8 cellular contexts compared by ENCODE assay signal in the genomic region with DNA sequence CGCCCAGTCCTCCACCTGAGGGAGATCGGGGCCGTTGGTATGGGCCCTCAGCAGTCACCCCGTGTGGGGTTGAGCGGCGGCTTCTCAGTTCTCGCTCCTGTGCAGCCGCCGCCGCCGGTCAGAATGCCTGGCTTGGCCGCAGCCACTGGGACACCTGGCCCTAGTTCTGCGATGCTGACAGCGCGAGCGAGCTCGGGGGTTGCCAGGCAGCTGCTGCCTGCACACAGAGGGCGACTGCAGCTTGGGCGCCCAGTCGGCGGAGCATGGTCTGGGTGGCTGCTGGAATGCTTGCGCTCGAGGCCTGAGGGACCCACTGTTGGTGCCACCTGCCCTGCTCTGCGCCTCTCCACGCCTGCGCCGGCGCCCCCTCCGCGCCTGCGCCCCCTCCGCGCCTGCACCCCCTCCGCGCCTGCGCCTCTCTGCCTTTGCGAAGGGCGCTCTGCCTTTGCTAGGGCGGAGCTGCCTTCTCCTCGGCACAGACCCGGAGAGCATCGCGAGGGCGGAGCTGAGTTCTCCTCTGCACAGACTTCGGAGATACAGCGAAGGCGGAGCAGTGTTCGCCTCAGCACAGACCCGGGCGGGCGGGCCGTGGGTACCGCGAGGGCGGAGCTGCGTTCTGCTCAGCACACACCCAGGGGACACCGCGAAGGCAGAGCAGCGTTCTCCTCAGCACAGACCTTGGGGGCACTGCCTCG.
DNase-seq lines count a peak whose midpoint lies in the region; ATAC-seq and TF ChIP-seq lines count a peak whose summit lies in the region.
"Not testable (repeated sequence)": the region's sequence is repeated elsewhere in the genome, so short reads cannot be mapped to it uniquely, and the experiment has no call there.

No MANE protein-coding gene starts in this region.

- peaks cover 21% of the 10 kb centered on the region for H3K27me3 Mint-ChIP-seq in activated T-helper 2 cell treated with anti-CD3 and anti-CD28 coated beads, Interferon-gamma antibody, Interleukin-2, Interleukin-4, amounts not matched to agents 10 μg/mL and 5 μg/mL and 100 μg/mL, durations not matched to agents 14 hours and 24 hours and 36 hours (ENCODE audit: low read depth)
- peaks cover 46% of the 10 kb centered on the region for H3K27me3 Mint-ChIP-seq in mesothelial cell of epicardium (ENCODE audit: low read depth)

- not testable (repeated sequence) for H3K9me3 ChIP-seq in esophagus muscularis mucosa

- H3K27ac Mint-ChIP-seq in activated T-helper 2 cell treated with anti-CD3 and anti-CD28 coated beads, Interferon-gamma antibody, Interleukin-2, Interleukin-4, amounts not matched to agents 10 μg/mL and 5 μg/mL and 100 μg/mL, durations not matched to agents 14 hours and 24 hours and 36 hours: peak overlapping the region; percentile 74
- H3K27ac Mint-ChIP-seq in mesothelial cell of epicardium: not testable (repeated sequence)

- H3K4me3 ChIP-seq in AG10803 (ENCODE audit: low read length) (peak overlapping the region; percentile 57), esophagus muscularis mucosa (peak overlapping the region; percentile 49 to 58 (median 50))

- H3K27me3 ChIP-seq in esophagus muscularis mucosa: peaks cover 0 to 36% (median 6%) of the 10 kb centered on the region in 4 donors

- peak overlapping the region; percentile 83 for H3K4me3 Mint-ChIP-seq in activated T-helper 2 cell treated with anti-CD3 and anti-CD28 coated beads, Interferon-gamma antibody, Interleukin-2, Interleukin-4, amounts not matched to agents 10 μg/mL and 5 μg/mL and 100 μg/mL, durations not matched to agents 14 hours and 24 hours and 36 hours (ENCODE audit: low read depth)
- peak overlapping the region; percentile 71 for H3K4me3 Mint-ChIP-seq in mesothelial cell of epicardium

- TF ChIP-seq CTCF in AG10803 (conservative IDR thresholded peaks at IDR 0.05; ENCODE audit: low read length); esophagus muscularis mucosa (IDR thresholded peaks at IDR 0.05); mesothelial cell of epicardium (IDR thresholded peaks at IDR 0.05; ENCODE audit: unreplicated experiment): not testable (repeated sequence)

- TF ChIP-seq POLR2A in GM19099 (IDR thresholded peaks at IDR 0.05; ENCODE audit: extremely low read depth, insufficient read length, low read depth): peak; percentile 61
- TF ChIP-seq POLR2A in esophagus muscularis mucosa (IDR thresholded peaks at IDR 0.05; ENCODE audit: low read depth): not testable (repeated sequence)

- not testable (repeated sequence) for H3K9me3 Mint-ChIP-seq in activated T-helper 2 cell treated with anti-CD3 and anti-CD28 coated beads, Interferon-gamma antibody, Interleukin-2, Interleukin-4, amounts not matched to agents 10 μg/mL and 5 μg/mL and 100 μg/mL, durations not matched to agents 14 hours and 24 hours and 36 hours
- H3K9me3 Mint-ChIP-seq in mesothelial cell of epicardium: peaks cover 10% of the 10 kb centered on the region

- peak; percentile 99 for ATAC-seq in HG03039 (IDR thresholded peaks at IDR 0.05; ENCODE audit: unreplicated experiment)

- intact Hi-C loops in activated T-helper 2 cell treated with anti-CD3 and anti-CD28 coated beads, Interferon-gamma antibody, Interleukin-2, Interleukin-4, amounts not matched to agents 10 μg/mL and 5 μg/mL and 100 μg/mL, durations not matched to agents 14 hours and 24 hours and 36 hours (cut with micrococcal nuclease); esophagus muscularis mucosa (cut with DNase I): not testable (repeated sequence)

- not testable (repeated sequence) for H3K36me3 ChIP-seq in esophagus muscularis mucosa

- H3K36me3 Mint-ChIP-seq in activated T-helper 2 cell treated with anti-CD3 and anti-CD28 coated beads, Interferon-gamma antibody, Interleukin-2, Interleukin-4, amounts not matched to agents 10 μg/mL and 5 μg/mL and 100 μg/mL, durations not matched to agents 14 hours and 24 hours and 36 hours (ENCODE audit: low read depth); mesothelial cell of epicardium: not testable (repeated sequence)

- H3K27ac ChIP-seq in esophagus muscularis mucosa (replicated peaks in 1 of 4): peak overlapping the region in 2 of 4 donors; percentile 20 to 31

- peaks cover 9 to 16% (median 15%) of the 10 kb centered on the region in 4 donors for H3K4me1 ChIP-seq in esophagus muscularis mucosa

- peak; percentile 75 for DNase-seq in AG10803 (ENCODE audit: low read depth)
- peak; percentile 83 for DNase-seq in RPMI7951 (ENCODE audit: low read depth)
- peak; percentile 97 for DNase-seq in activated T-helper 2 cell treated with anti-CD3 and anti-CD28 coated beads, Interferon-gamma antibody, Interleukin-2, Interleukin-4, amounts not matched to agents 10 μg/mL and 5 μg/mL and 100 μg/mL, durations not matched to agents 14 hours and 24 hours and 36 hours (ENCODE audit: low spot score)
- peak; percentile 92 for DNase-seq in esophagus muscularis mucosa (ENCODE audit: extremely low spot score)
- DNase-seq in mesothelial cell of epicardium (ENCODE audit: low spot score in 2 of 2, unreplicated experiment in 2 of 2): peak; percentile 73 to 89
- DNase-seq in stimulated activated CD4-positive, alpha-beta T cell treated with anti-CD3 and anti-CD28 coated beads, Interleukin-4, amount 100 ng/mL, for 1 hour: peak; percentile 91

- 0% methylated on average over 1 of the region's 60 CpGs for WGBS in esophagus muscularis mucosa

- TF ChIP-seq EP300 in esophagus muscularis mucosa (IDR thresholded peaks at IDR 0.05): not testable (repeated sequence)

- not testable (repeated sequence) for H3K4me1 Mint-ChIP-seq in activated T-helper 2 cell treated with anti-CD3 and anti-CD28 coated beads, Interferon-gamma antibody, Interleukin-2, Interleukin-4, amounts not matched to agents 10 μg/mL and 5 μg/mL and 100 μg/mL, durations not matched to agents 14 hours and 24 hours and 36 hours (ENCODE audit: low read depth); mesothelial cell of epicardium
